ENCODE assay signal across 13 cellular contexts in the genomic region with DNA sequence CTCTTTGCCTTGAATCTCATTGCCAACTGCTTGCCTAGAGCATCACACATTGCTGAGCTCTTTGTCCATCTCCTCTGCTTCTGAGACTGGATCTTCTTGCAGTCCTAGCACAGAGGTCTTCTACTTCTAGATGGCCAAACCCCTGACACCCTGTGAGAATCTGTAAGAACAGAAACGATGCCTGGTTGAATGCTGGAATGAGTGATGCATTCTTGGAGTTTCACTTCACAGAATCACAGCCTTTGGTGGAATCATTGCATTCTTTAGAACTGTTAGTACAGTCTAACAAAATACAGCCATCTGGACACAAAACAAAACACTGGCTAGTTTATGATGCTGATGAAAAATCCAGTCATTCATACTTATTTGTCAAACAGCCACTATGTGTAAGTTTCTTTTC.
DNase-seq lines count a peak whose midpoint lies in the region; ATAC-seq lines count a peak whose summit lies in the region.
"Had no signal": no experiment of that assay in that cellular context is flagged by ENCODE, and none has a peak within 500 bp of the region (broad histone marks: within the 10 kb centered on the region; RNA-seq: fewer than 3 reads in every experiment).

No MANE protein-coding gene starts in this region.

- peak overlapping the region in 10 of 11 experiments; percentile 16 to 50 (median 40); a peak in 13 of 22 replicates for H3K4me2 ChIP-seq in BLaER1 treated with 17β-estradiol and CSF1 and Interleukin-3, amounts not matched to agents 10 nM and 100 nM

- peaks cover 15 to 38% (median 21%) of the 10 kb centered on the region in 10 experiments for H3K4me1 ChIP-seq in BLaER1 treated with 17β-estradiol and CSF1 and Interleukin-3, amounts not matched to agents 10 nM and 100 nM
- H3K4me1 ChIP-seq: lower lobe of right lung had no signal

- H3K27ac Mint-ChIP-seq in activated naive CD8-positive, alpha-beta T cell treated with anti-CD3 and anti-CD28 coated beads, Interleukin-2, amount 50 U/mL, for 24 hours = peak overlapping the region; percentile 86
- peak overlapping the region in 1 of 6 donors; percentile 15 for H3K27ac Mint-ChIP-seq in naive B cell

- peaks cover 0 to 9% (median 0%) of the 10 kb centered on the region in 11 experiments; a peak in 3 of 22 replicates for H3K36me3 ChIP-seq in BLaER1 treated with 17β-estradiol and CSF1 and Interleukin-3, amounts not matched to agents 10 nM and 100 nM
- H3K36me3 ChIP-seq: lower lobe of right lung, WERI-Rb-1 had no signal

- peak overlapping the region; percentile 32 for H3K4me3 Mint-ChIP-seq in activated naive CD8-positive, alpha-beta T cell treated with anti-CD3 and anti-CD28 coated beads, Interleukin-2, amount 50 U/mL, for 24 hours
- H3K4me3 Mint-ChIP-seq in naive B cell = peak overlapping the region; percentile 16 to 87 (median 66)

- H3K27me3 ChIP-seq in BLaER1 treated with 17β-estradiol and CSF1 and Interleukin-3, amounts not matched to agents 10 nM and 100 nM = no peaks in the 10 kb centered on the region

- peaks cover 26 to 62% (median 56%) of the 10 kb centered on the region in 11 experiments for H3K9me3 ChIP-seq in BLaER1 treated with 17β-estradiol and CSF1 and Interleukin-3, amounts not matched to agents 10 nM and 100 nM (replicated peaks in 1 of 11)

- no peak overlapping the region for H3K9ac ChIP-seq in BLaER1 treated with 17β-estradiol and CSF1 and Interleukin-3, amounts not matched to agents 10 nM and 100 nM

- peaks cover 10% of the 10 kb centered on the region for H3K36me3 Mint-ChIP-seq in activated naive CD8-positive, alpha-beta T cell treated with anti-CD3 and anti-CD28 coated beads, Interleukin-2, amount 50 U/mL, for 24 hours (ENCODE audit: low read depth)
- H3K36me3 Mint-ChIP-seq in naive B cell = peaks cover 8 to 11% of the 10 kb centered on the region in 2 donors

- H3K27me3 Mint-ChIP-seq in activated naive CD8-positive, alpha-beta T cell treated with anti-CD3 and anti-CD28 coated beads, Interleukin-2, amount 50 U/mL, for 24 hours = peaks cover 3% of the 10 kb centered on the region
- no peaks in the 10 kb centered on the region for H3K27me3 Mint-ChIP-seq in naive B cell

- peaks cover 26% of the 10 kb centered on the region for H3K9me3 Mint-ChIP-seq in activated naive CD8-positive, alpha-beta T cell treated with anti-CD3 and anti-CD28 coated beads, Interleukin-2, amount 50 U/mL, for 24 hours
- peaks cover 1 to 12% (median 5%) of the 10 kb centered on the region in 7 donors for H3K9me3 Mint-ChIP-seq in naive B cell

- DNase-seq in activated naive CD8-positive, alpha-beta T cell treated with anti-CD3 and anti-CD28 coated beads, Interleukin-2, amount 50 U/mL, for 24 hours = no peak
- DNase-seq in naive B cell (no peak), OCI-M2 (lab: John Stamatoyannopoulos, UW; ENCODE audit: unreplicated experiment) (no peak)
- DNase-seq: caudate nucleus, lower lobe of right lung, NCI-H1105 treated with DMSO at 0.1 percent for 48 hours, NCI-H2227 treated with DMSO at 0.1 percent for 48 hours, WERI-Rb-1 had no signal

- H3K27ac ChIP-seq in BLaER1 treated with 17β-estradiol and CSF1 and Interleukin-3, amounts not matched to agents 10 nM and 100 nM = no peak overlapping the region
- H3K27ac ChIP-seq: lower lobe of right lung, WERI-Rb-1 had no signal

- ATAC-seq in GM19035 (IDR thresholded peaks at IDR 0.05; ENCODE audit: unreplicated experiment) (peak; percentile 3), naive B cell (ENCODE audit: low read depth in 2 of 2) (no peak), HG03565 (IDR thresholded peaks at IDR 0.05; ENCODE audit: unreplicated experiment) (no peak), HG02623 (IDR thresholded peaks at IDR 0.05; ENCODE audit: unreplicated experiment) (no peak)
- peak; percentile 64 for ATAC-seq in activated naive CD8-positive, alpha-beta T cell treated with anti-CD3 and anti-CD28 coated beads, Interleukin-2, amount 50 U/mL, for 24 hours
- ATAC-seq: lower lobe of right lung, SK-N-SH treated with all-trans-retinoic acid at 6 μM for 48 hours had no signal

- no peak overlapping the region for H3K4me3 ChIP-seq in BLaER1 treated with 17β-estradiol and CSF1 and Interleukin-3, amounts not matched to agents 10 nM and 100 nM
- H3K4me3 ChIP-seq: lower lobe of right lung had no signal

- H4K20me1 ChIP-seq in BLaER1 treated with 17β-estradiol and CSF1 and Interleukin-3, amounts not matched to agents 10 nM and 100 nM = no peaks in the 10 kb centered on the region

- H3K4me1 Mint-ChIP-seq in activated naive CD8-positive, alpha-beta T cell treated with anti-CD3 and anti-CD28 coated beads, Interleukin-2, amount 50 U/mL, for 24 hours = peaks cover 50% of the 10 kb centered on the region
- H3K4me1 Mint-ChIP-seq in naive B cell = peaks cover 47 to 67% (median 64%) of the 10 kb centered on the region in 3 donors

Comparison
In these comparisons a context has a peak if more than half of its experiments do, and no peak if none do; other contexts are left out.
1. ATAC-seq: peak in GM19035 (single experiment) and activated naive CD8-positive, alpha-beta T cell treated with anti-CD3 and anti-CD28 coated beads, Interleukin-2, amount 50 U/mL, for 24 hours (single experiment); none in naive B cell (0 of 2), HG03565 (single experiment) and HG02623 (single experiment).